In genomic region chr16:81836279-81837054, GRCh38 we compare ENCODE assay signal across 10 cellular contexts. TPM values are rescaled to one million over a fixed set of nuclear protein-coding genes. Genes with fewer than 3 reads are reported as not detected.
DNase-seq lines count a peak whose midpoint lies in the region; ATAC-seq and TF ChIP-seq lines count a peak whose summit lies in the region.
"Had no signal": no experiment of that assay in that cellular context is flagged by ENCODE, and none has a peak within 500 bp of the region (broad histone marks: within the 10 kb centered on the region; RNA-seq: fewer than 3 reads in every experiment).

No MANE protein-coding gene starts in this region.

- DNase-seq in natural killer cell (no peak), NCI-H2227 treated with DMSO at 0.1 percent for 48 hours (lab: John Stamatoyannopoulos, UW) (no peak), NCI-H446 (lab: John Stamatoyannopoulos, UW) (no peak)
- DNase-seq in stimulated activated naive CD4-positive, alpha-beta T cell (lab: John Stamatoyannopoulos, UW), result no peak
- DNase-seq in activated CD8-positive, alpha-beta memory T cell treated with anti-CD3 and anti-CD28 coated beads for 24 hours, result no peak
- DNase-seq: NCI-H1930 had no signal

- H3K4me1 Mint-ChIP-seq in natural killer cell, result peaks cover 63 to 64% of the 10 kb centered on the region in 2 donors
- H3K4me1 Mint-ChIP-seq: brain had no signal

- H3K9me3 Mint-ChIP-seq in natural killer cell, result no peaks in the 10 kb centered on the region
- H3K9me3 Mint-ChIP-seq: brain had no signal

- H3K27ac Mint-ChIP-seq in natural killer cell, result peak overlapping the region; percentile 96 to 98
- H3K27ac Mint-ChIP-seq: brain had no signal

- intact Hi-C loops in natural killer cell (cut with micrococcal nuclease), result loop anchor here (10.0 kb wide), 1 partner anchor 392 kb away; the partner anchor contains the start of gene CMIP

- ATAC-seq in GM18870 (IDR thresholded peaks at IDR 0.05; ENCODE audit: unreplicated experiment), result peak; percentile 70
- peak; percentile 60 for ATAC-seq in GM21723 (IDR thresholded peaks at IDR 0.05; ENCODE audit: unreplicated experiment)
- peak; percentile 40 for ATAC-seq in HG03457 (IDR thresholded peaks at IDR 0.05; ENCODE audit: unreplicated experiment)
- ATAC-seq in natural killer cell, result no peak

- TF ChIP-seq CTCF in natural killer cell (IDR thresholded peaks at IDR 0.05), result no peak

- peak overlapping the region; percentile 60 for H3K4me3 Mint-ChIP-seq in natural killer cell
- H3K4me3 Mint-ChIP-seq: brain had no signal

- no peaks in the 10 kb centered on the region for H3K36me3 Mint-ChIP-seq in natural killer cell
- H3K36me3 Mint-ChIP-seq: brain had no signal

- no peaks in the 10 kb centered on the region for H3K27me3 Mint-ChIP-seq in natural killer cell (ENCODE audit: low read depth in 2 of 2)

RNA-seq across cellular contexts. Expression of gene PLCG2, which starts 57.4 kb away (rescaled TPM):
- total RNA-seq in natural killer cell, result 100 to 1,000 TPM; 250 to 298 (median 285) TPM

Comparison
In these comparisons a context has a peak if more than half of its experiments do, and no peak if none do; other contexts are left out.
1. ATAC-seq: peak in GM18870 (single experiment), GM21723 (single experiment) and HG03457 (single experiment); none in natural killer cell (0 of 3).